ENCODE assay signal across 10 cellular contexts in genomic region chr9:109906766-109907382, GRCh38.
A peak's percentile ranks its signal among the peaks of the same experiment; 100 is the strongest.
DNase-seq lines count a peak whose midpoint lies in the region; ATAC-seq, FAIRE-seq and TF ChIP-seq lines count a peak whose summit lies in the region.
"Had no signal": no experiment of that assay in that cellular context is flagged by ENCODE, and none has a peak within 500 bp of the region (broad histone marks: within the 10 kb centered on the region; RNA-seq: fewer than 3 reads in every experiment).

No MANE protein-coding gene starts in this region.

- no peaks in the 10 kb centered on the region for H3K27me3 Mint-ChIP-seq in WTC11 (ENCODE audit: low read depth)
- no peaks in the 10 kb centered on the region for H3K27me3 Mint-ChIP-seq in endodermal cell (ENCODE audit: insufficient read depth)
- H3K27me3 Mint-ChIP-seq: activated naive CD4-positive, alpha-beta T cell treated with anti-CD3 and anti-CD28 coated beads, Interleukin-2, amount 50 U/mL, for 24 hours had no signal

- no peaks in the 10 kb centered on the region for H3K36me3 ChIP-seq in DOHH2 (ENCODE audit: control insufficient read depth, low read length)
- H3K36me3 ChIP-seq in kidney (ENCODE audit: control insufficient read depth in 1 of 2, insufficient read depth in 2 of 2, low read length in 2 of 2): no peaks in the 10 kb centered on the region
- H3K36me3 ChIP-seq in endodermal cell (ENCODE audit: control insufficient read depth, insufficient read depth, low read length): no peaks in the 10 kb centered on the region

- no peaks in the 10 kb centered on the region for H3K27me3 ChIP-seq in DOHH2 (ENCODE audit: control insufficient read depth, low read length)
- H3K27me3 ChIP-seq in endodermal cell (ENCODE audit: control insufficient read depth, insufficient read depth, low read length, poor library complexity, severe bottlenecking): no peaks in the 10 kb centered on the region

- CTCF ChIA-PET in WTC11 (lab: Charles Lee): interaction anchor here (1.4 to 2.2 kb wide), 2 partner anchors 61 to 236 kb away, joined by 6 to 9 read pairs; no protein-coding TSS in a partner anchor

- no peak overlapping the region for H3K9ac ChIP-seq in kidney (ENCODE audit: low read length in 2 of 2)
- no peak overlapping the region for H3K9ac ChIP-seq in endodermal cell (ENCODE audit: extremely low read depth, low read length, poor library complexity, severe bottlenecking)

- H3K4me2 ChIP-seq in DOHH2 (ENCODE audit: low read length): peak overlapping the region; percentile 62

- TF ChIP-seq CTCF in DOHH2 (IDR thresholded peaks at IDR 0.05; ENCODE audit: low read depth, low read length, poor library complexity, severe bottlenecking) (peak; percentile 56), kidney (IDR thresholded peaks at IDR 0.05; ENCODE audit: borderline replicate concordance, extremely low read depth, insufficient read depth) (no peak), WTC11 (IDR thresholded peaks at IDR 0.05) (no peak), endodermal cell (conservative IDR thresholded peaks at IDR 0.05) (no peak)

- H3K4me1 ChIP-seq in DOHH2 (ENCODE audit: control insufficient read depth, low read length): peaks cover 87% of the 10 kb centered on the region
- peaks cover 6 to 10% of the 10 kb centered on the region in 2 donors for H3K4me1 ChIP-seq in kidney (ENCODE audit: control insufficient read depth in 1 of 2, insufficient read depth in 1 of 2, low read depth in 1 of 2, low read length in 2 of 2)
- no peaks in the 10 kb centered on the region for H3K4me1 ChIP-seq in endodermal cell (ENCODE audit: control insufficient read depth, insufficient read depth, low read length)

- H3K79me2 ChIP-seq in DOHH2 (ENCODE audit: control insufficient read depth, low read length): 0 out of 2 replicates have a peak, but pooled peaks cover 2% of the 10 kb centered on the region

- no peak for TF ChIP-seq POLR2A in GM12891 (IDR thresholded peaks at IDR 0.05; ENCODE audit: low read depth, low read length)

- H3K27ac Mint-ChIP-seq in WTC11 (no peak overlapping the region), endodermal cell (no peak overlapping the region)
- H3K27ac Mint-ChIP-seq: activated naive CD4-positive, alpha-beta T cell treated with anti-CD3 and anti-CD28 coated beads, Interleukin-2, amount 50 U/mL, for 24 hours had no signal

- no peaks in the 10 kb centered on the region for H4K20me1 ChIP-seq in DOHH2 (ENCODE audit: control insufficient read depth, insufficient read depth, low read depth, low read length)

- H3K4me3 Mint-ChIP-seq in WTC11: no peak overlapping the region
- H3K4me3 Mint-ChIP-seq in endodermal cell: no peak overlapping the region
- H3K4me3 Mint-ChIP-seq: activated naive CD4-positive, alpha-beta T cell treated with anti-CD3 and anti-CD28 coated beads, Interleukin-2, amount 50 U/mL, for 24 hours had no signal

- FAIRE-seq in kidney (lab: Jason Lieb, UNC): no peak
- FAIRE-seq in GM12891 (lab: Jason Lieb, UNC): no peak

- H3K27ac ChIP-seq in DOHH2 (ENCODE audit: low read depth, low read length): peak overlapping the region; percentile 99
- H3K27ac ChIP-seq in kidney (ENCODE audit: low read depth in 2 of 2, low read length in 2 of 2): peak overlapping the region; percentile 15 to 52
- no peak overlapping the region for H3K27ac ChIP-seq in endodermal cell (ENCODE audit: low read depth, low read length)

- H3K4me1 Mint-ChIP-seq in WTC11 (peaks cover 12% of the 10 kb centered on the region), endodermal cell (no peaks in the 10 kb centered on the region)

- no peaks in the 10 kb centered on the region for H3K9me3 ChIP-seq in DOHH2 (ENCODE audit: control insufficient read depth, insufficient read depth, low read length)
- no peaks in the 10 kb centered on the region for H3K9me3 ChIP-seq in kidney (ENCODE audit: control insufficient read depth in 1 of 2, low read length in 2 of 2)
- H3K9me3 ChIP-seq in endodermal cell (ENCODE audit: control insufficient read depth, low read length): no peaks in the 10 kb centered on the region

- no peaks in the 10 kb centered on the region for H3K9me2 ChIP-seq in DOHH2 (replicated peaks; ENCODE audit: control insufficient read depth, low read length)

- ATAC-seq in GM21576 (IDR thresholded peaks at IDR 0.05; ENCODE audit: unreplicated experiment) (peak; percentile 26), WTC11 (no peak)

- H3F3A ChIP-seq in DOHH2 (ENCODE audit: control insufficient read depth, insufficient read depth): peaks cover 57% of the 10 kb centered on the region

- peak overlapping the region; percentile 62 for H3K4me3 ChIP-seq in DOHH2 (ENCODE audit: low read length)
- no peak overlapping the region for H3K4me3 ChIP-seq in kidney (ENCODE audit: low read length in 2 of 2)
- no peak overlapping the region for H3K4me3 ChIP-seq in endodermal cell (ENCODE audit: low read length)

- DNase-seq in NCI-H748 (lab: John Stamatoyannopoulos, UW; ENCODE audit: unreplicated experiment) (peak; percentile 49), kidney (no peak), ureter (ENCODE audit: low spot score) (no peak), WTC11 (ENCODE audit: low spot score) (no peak), GM12891 (ENCODE audit: insufficient read length, low spot score) (no peak), endodermal cell (no peak)
- DNase-seq: NCI-H2029 treated with DMSO at 0.1 percent for 48 hours had no signal

- 93 to 96% methylated on average over 2 of the region's 2 CpGs for WGBS in endodermal cell (ENCODE audit: insufficient coverage in 1 of 2, insufficient read length in 1 of 2), 2 experiments

- H3K36me3 Mint-ChIP-seq in WTC11 (no peaks in the 10 kb centered on the region), endodermal cell (ENCODE audit: low read depth) (no peaks in the 10 kb centered on the region)
- H3K36me3 Mint-ChIP-seq: activated naive CD4-positive, alpha-beta T cell treated with anti-CD3 and anti-CD28 coated beads, Interleukin-2, amount 50 U/mL, for 24 hours had no signal

- intact Hi-C loops in kidney (cut with DNase I): no loop called here

- no peaks in the 10 kb centered on the region for H3K9me3 Mint-ChIP-seq in WTC11
- no peaks in the 10 kb centered on the region for H3K9me3 Mint-ChIP-seq in endodermal cell
- H3K9me3 Mint-ChIP-seq: activated naive CD4-positive, alpha-beta T cell treated with anti-CD3 and anti-CD28 coated beads, Interleukin-2, amount 50 U/mL, for 24 hours had no signal

- POLR2A ChIA-PET in WTC11 (lab: Charles Lee): interaction anchor here (1.0 kb wide), 1 partner anchor 220 kb away, joined by 6 read pairs; no protein-coding TSS in a partner anchor

TF ChIP-seq in WTC11, 78 proteins besides CTCF, POLR2A, EP300 and RAD21 (continues in another document):
- TF ChIP-seq CDX4 (CRISPR knock-in tag; IDR thresholded peaks at IDR 0.05; ENCODE audit: borderline replicate concordance) (no peak), FOXJ3 (CRISPR knock-in tag; IDR thresholded peaks at IDR 0.05; ENCODE audit: borderline replicate concordance) (no peak), TEAD4 (CRISPR knock-in tag; IDR thresholded peaks at IDR 0.05) (no peak)

TF ChIP-seq in GM12891, 5 proteins besides CTCF, POLR2A, EP300 and RAD21:
- TF ChIP-seq PAX5 (IDR thresholded peaks at IDR 0.05; ENCODE audit: insufficient read depth, low read length, severe bottlenecking): no peak
- no peak for TF ChIP-seq SPI1 (IDR thresholded peaks at IDR 0.05; ENCODE audit: low read depth, low read length)
- TF ChIP-seq POLR2AphosphoS5 (IDR thresholded peaks at IDR 0.05; ENCODE audit: low read depth, low read length): no peak
- TF ChIP-seq TAF1 (IDR thresholded peaks at IDR 0.05; ENCODE audit: low read depth, low read length): no peak
- TF ChIP-seq POU2F2 (IDR thresholded peaks at IDR 0.05; ENCODE audit: low read depth, low read length): no peak
